1 cellular context compared by ENCODE assay signal in the genomic region with DNA sequence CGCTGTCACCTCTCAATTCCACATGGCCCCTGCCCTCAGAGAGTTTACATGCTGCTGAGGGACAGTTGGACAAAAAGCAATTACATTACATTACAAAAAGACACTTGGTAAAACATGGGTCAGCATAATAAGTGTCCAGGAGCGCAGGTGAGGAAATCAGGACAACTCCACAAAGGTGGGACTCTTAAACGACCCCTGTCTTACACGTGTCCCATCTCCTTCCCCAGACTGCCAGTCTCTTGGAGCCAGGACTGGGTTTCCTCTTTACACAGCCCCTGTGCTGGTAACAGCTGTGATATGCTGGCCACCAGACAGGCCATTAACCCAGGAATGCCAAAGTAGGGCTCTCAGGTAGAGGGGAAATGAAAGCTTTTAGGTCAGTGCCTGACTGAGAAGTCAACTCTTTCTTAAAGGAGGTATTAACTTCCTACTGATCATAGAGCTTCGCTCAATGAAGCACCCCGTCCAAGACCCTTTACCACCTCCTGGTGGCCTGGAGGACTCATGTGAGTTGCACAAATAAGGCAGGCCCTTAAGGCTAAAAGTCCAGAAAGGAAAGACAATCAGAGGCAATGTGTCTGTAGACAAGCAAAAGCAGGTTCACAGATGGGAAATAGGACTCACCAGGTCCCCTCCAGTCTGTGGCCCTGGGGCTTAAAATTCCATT.
TF ChIP-seq lines count a peak whose summit lies in the region.

No MANE protein-coding gene starts in this region.

TF ChIP-seq in GM12878, 131 proteins besides CTCF, POLR2A, EP300 and RAD21 (continued from another document):
- TF ChIP-seq, protein P1, sequence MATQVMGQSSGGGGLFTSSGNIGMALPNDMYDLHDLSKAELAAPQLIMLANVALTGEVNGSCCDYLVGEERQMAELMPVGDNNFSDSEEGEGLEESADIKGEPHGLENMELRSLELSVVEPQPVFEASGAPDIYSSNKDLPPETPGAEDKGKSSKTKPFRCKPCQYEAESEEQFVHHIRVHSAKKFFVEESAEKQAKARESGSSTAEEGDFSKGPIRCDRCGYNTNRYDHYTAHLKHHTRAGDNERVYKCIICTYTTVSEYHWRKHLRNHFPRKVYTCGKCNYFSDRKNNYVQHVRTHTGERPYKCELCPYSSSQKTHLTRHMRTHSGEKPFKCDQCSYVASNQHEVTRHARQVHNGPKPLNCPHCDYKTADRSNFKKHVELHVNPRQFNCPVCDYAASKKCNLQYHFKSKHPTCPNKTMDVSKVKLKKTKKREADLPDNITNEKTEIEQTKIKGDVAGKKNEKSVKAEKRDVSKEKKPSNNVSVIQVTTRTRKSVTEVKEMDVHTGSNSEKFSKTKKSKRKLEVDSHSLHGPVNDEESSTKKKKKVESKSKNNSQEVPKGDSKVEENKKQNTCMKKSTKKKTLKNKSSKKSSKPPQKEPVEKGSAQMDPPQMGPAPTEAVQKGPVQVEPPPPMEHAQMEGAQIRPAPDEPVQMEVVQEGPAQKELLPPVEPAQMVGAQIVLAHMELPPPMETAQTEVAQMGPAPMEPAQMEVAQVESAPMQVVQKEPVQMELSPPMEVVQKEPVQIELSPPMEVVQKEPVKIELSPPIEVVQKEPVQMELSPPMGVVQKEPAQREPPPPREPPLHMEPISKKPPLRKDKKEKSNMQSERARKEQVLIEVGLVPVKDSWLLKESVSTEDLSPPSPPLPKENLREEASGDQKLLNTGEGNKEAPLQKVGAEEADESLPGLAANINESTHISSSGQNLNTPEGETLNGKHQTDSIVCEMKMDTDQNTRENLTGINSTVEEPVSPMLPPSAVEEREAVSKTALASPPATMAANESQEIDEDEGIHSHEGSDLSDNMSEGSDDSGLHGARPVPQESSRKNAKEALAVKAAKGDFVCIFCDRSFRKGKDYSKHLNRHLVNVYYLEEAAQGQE (IDR thresholded peaks at IDR 0.05; ENCODE audit: low read depth, low read length) = no peak
- no peak for TF ChIP-seq CBFB (IDR thresholded peaks at IDR 0.05; ENCODE audit: low read depth)
- no peak for TF ChIP-seq CHD2 (IDR thresholded peaks at IDR 0.05; ENCODE audit: borderline replicate concordance, low read depth, low read length)
- no peak for TF ChIP-seq SPI1 (IDR thresholded peaks at IDR 0.05; ENCODE audit: borderline replicate concordance, insufficient read depth, low read depth, low read length)
- TF ChIP-seq, protein P2, sequence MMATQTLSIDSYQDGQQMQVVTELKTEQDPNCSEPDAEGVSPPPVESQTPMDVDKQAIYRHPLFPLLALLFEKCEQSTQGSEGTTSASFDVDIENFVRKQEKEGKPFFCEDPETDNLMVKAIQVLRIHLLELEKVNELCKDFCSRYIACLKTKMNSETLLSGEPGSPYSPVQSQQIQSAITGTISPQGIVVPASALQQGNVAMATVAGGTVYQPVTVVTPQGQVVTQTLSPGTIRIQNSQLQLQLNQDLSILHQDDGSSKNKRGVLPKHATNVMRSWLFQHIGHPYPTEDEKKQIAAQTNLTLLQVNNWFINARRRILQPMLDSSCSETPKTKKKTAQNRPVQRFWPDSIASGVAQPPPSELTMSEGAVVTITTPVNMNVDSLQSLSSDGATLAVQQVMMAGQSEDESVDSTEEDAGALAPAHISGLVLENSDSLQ (IDR thresholded peaks at IDR 0.05) = no peak
- TF ChIP-seq ESRRA (IDR thresholded peaks at IDR 0.05; ENCODE audit: low read length) = no peak
